In genomic region chr17:39612935-39613465, GRCh38 we compare ENCODE assay signal across 33 cellular contexts. TPM values are rescaled to one million over a fixed set of nuclear protein-coding genes. Genes with fewer than 3 reads are reported as not detected.
"Had no signal": no experiment of that assay in that cellular context is flagged by ENCODE, and none has a peak within 500 bp of the region (broad histone marks: within the 10 kb centered on the region; RNA-seq: fewer than 3 reads in every experiment).

No MANE protein-coding gene starts in this region.

- H3K27ac ChIP-seq: gastroesophageal sphincter, hepatocyte, right atrium auricular region, testis, transverse colon, WERI-Rb-1 had no signal

- H3K9me3 ChIP-seq: gastroesophageal sphincter, right atrium auricular region, testis, transverse colon had no signal

- H3K4me1 ChIP-seq: testis had no signal

- H3K4me2 ChIP-seq: hepatocyte had no signal

- H3K79me2 ChIP-seq: hepatocyte had no signal

- H3K36me3 ChIP-seq: gastroesophageal sphincter, right atrium auricular region, transverse colon, WERI-Rb-1 had no signal

- H3K36me3 Mint-ChIP-seq: activated CD4-positive, alpha-beta memory T cell treated with anti-CD3 and anti-CD28 coated beads for 36 hours; activated naive CD4-positive, alpha-beta T cell treated with anti-CD3 and anti-CD28 coated beads, Interleukin-2, amount 10 ng/mL, durations not matched to agents 7 days and 5 days; naive B cell had no signal

- ATAC-seq: gastroesophageal sphincter, left cardiac atrium, left ventricle myocardium superior, T-helper 17 cell had no signal

- H3K4me3 ChIP-seq: gastroesophageal sphincter, hepatocyte, right atrium auricular region, testis, transverse colon had no signal

- H3K9me3 Mint-ChIP-seq: activated CD4-positive, alpha-beta memory T cell treated with anti-CD3 and anti-CD28 coated beads for 36 hours; activated CD4-positive, alpha-beta T cell treated with anti-CD3 and anti-CD28 coated beads, Interleukin-2, amount 10 ng/mL, durations not matched to agents 24 days and 14 days; activated naive CD4-positive, alpha-beta T cell treated with anti-CD3 and anti-CD28 coated beads, Interleukin-2, amount 10 ng/mL, durations not matched to agents 7 days and 5 days; activated T-cell treated with anti-CD3 and anti-CD28 coated beads, Interleukin-2, amount 50 U/mL, for 24 hours; naive B cell; neural crest cell had no signal

- FAIRE-seq: endothelial cell of umbilical vein, keratinocyte had no signal

- H3K27ac Mint-ChIP-seq: activated CD4-positive, alpha-beta memory T cell treated with anti-CD3 and anti-CD28 coated beads for 36 hours; activated CD4-positive, alpha-beta T cell treated with anti-CD3 and anti-CD28 coated beads, Interleukin-2, amount 10 ng/mL, durations not matched to agents 24 days and 14 days; activated naive CD4-positive, alpha-beta T cell treated with anti-CD3 and anti-CD28 coated beads, Interleukin-2, amount 10 ng/mL, durations not matched to agents 7 days and 5 days; activated T-cell treated with anti-CD3 and anti-CD28 coated beads, Interleukin-2, amount 50 U/mL, for 24 hours; T-helper 17 cell had no signal

- DNase-seq: activated CD4-positive, alpha-beta memory T cell treated with anti-CD3 and anti-CD28 coated beads for 36 hours; activated CD4-positive, alpha-beta T cell treated with anti-CD3 and anti-CD28 coated beads, Interleukin-2, amount 10 ng/mL, durations not matched to agents 24 days and 14 days; activated CD4-positive, CD25-positive, alpha-beta regulatory T cell treated with anti-CD3 and anti-CD28 coated beads, Interleukin-2, amount 50 U/mL, for 72 hours; activated CD8-positive, alpha-beta memory T cell treated with anti-CD3 and anti-CD28 coated beads, Interleukin-2, amount 50 U/mL, for 48 hours; activated gamma-delta T cell; activated naive CD4-positive, alpha-beta T cell treated with anti-CD3 and anti-CD28 coated beads, Interleukin-2, amount 10 ng/mL, durations not matched to agents 7 days and 5 days; activated T-cell treated with anti-CD3 and anti-CD28 coated beads, Interleukin-2, amount 50 U/mL, for 24 hours; amniotic stem cell; cortex of kidney; left cardiac atrium; left ventricle myocardium superior; mammary epithelial cell; naive B cell; occipital lobe; stimulated activated CD4-positive, alpha-beta T cell treated with anti-CD3 and anti-CD28 coated beads, Interleukin-2, amount 100 ng/mL, for 48 hours; stimulated activated naive CD4-positive, alpha-beta T cell treated with Interleukin-2 at 50 U/mL for 16 hours; T-helper 17 cell; T1000; testis; transverse colon; WERI-Rb-1 had no signal

- H2AFZ ChIP-seq: hepatocyte had no signal

RNA-seq across cellular contexts. Expression of gene NEUROD2, which starts 5.3 kb away (rescaled TPM):
- total RNA-seq: activated CD4-positive, alpha-beta memory T cell treated with anti-CD3 and anti-CD28 coated beads for 36 hours; activated CD4-positive, alpha-beta T cell treated with anti-CD3 and anti-CD28 coated beads, Interleukin-2, amount 10 ng/mL, durations not matched to agents 24 days and 14 days; chondrocyte; endothelial cell of umbilical vein; fibroblast of lung; fibroblast of villous mesenchyme; gastroesophageal sphincter; hepatocyte; left cardiac atrium; left ventricle myocardium superior; mammary epithelial cell; neural crest cell; pulmonary artery endothelial cell; right atrium auricular region; skeletal muscle tissue; T-helper 17 cell; transverse colon; urinary bladder had no signal
- polyA plus RNA-seq: endothelial cell of umbilical vein, fibroblast of lung, hepatocyte, keratinocyte, mammary epithelial cell, urinary bladder had no signal

RNA-seq across cellular contexts. Expression of gene PPP1R1B, which starts 13.8 kb away (rescaled TPM):
- total RNA-seq: activated CD4-positive, alpha-beta memory T cell treated with anti-CD3 and anti-CD28 coated beads for 36 hours; activated CD4-positive, alpha-beta T cell treated with anti-CD3 and anti-CD28 coated beads, Interleukin-2, amount 10 ng/mL, durations not matched to agents 24 days and 14 days; endothelial cell of umbilical vein; fibroblast of villous mesenchyme; neural crest cell; pulmonary artery endothelial cell had no signal
- polyA plus RNA-seq: endothelial cell of umbilical vein had no signal

RNA-seq across cellular contexts. Expression of gene TCAP, which starts 52.1 kb away (rescaled TPM):
- total RNA-seq: fibroblast of villous mesenchyme had no signal

RNA-seq across cellular contexts. Expression of gene PNMT, which starts 55.3 kb away (rescaled TPM):
- total RNA-seq: activated CD4-positive, alpha-beta memory T cell treated with anti-CD3 and anti-CD28 coated beads for 36 hours; activated CD4-positive, alpha-beta T cell treated with anti-CD3 and anti-CD28 coated beads, Interleukin-2, amount 10 ng/mL, durations not matched to agents 24 days and 14 days; endothelial cell of umbilical vein; fibroblast of lung; fibroblast of villous mesenchyme; mammary epithelial cell; pulmonary artery endothelial cell; T-helper 17 cell; urinary bladder had no signal
- polyA plus RNA-seq: fibroblast of lung, keratinocyte, mammary epithelial cell had no signal
